1 cellular context compared by ENCODE assay signal in genomic region chr12:57079821-57080220, GRCh38.
TF ChIP-seq lines count a peak whose summit lies in the region.

No MANE protein-coding gene starts in this region.

TF ChIP-seq in WTC11, 78 proteins besides CTCF, POLR2A, EP300 and RAD21 (continued from another document):
- TF ChIP-seq FOXP4 (CRISPR knock-in tag; IDR thresholded peaks at IDR 0.05) = no peak
